In genomic region chr3:9854291-9854940, GRCh38 we compare ENCODE assay signal across 10 cellular contexts. TPM values are rescaled to one million over a fixed set of nuclear protein-coding genes. Genes with fewer than 3 reads are reported as not detected.
"Had no signal": no experiment of that assay in that cellular context is flagged by ENCODE, and none has a peak within 500 bp of the region (broad histone marks: within the 10 kb centered on the region; RNA-seq: fewer than 3 reads in every experiment).

No MANE protein-coding gene starts in this region.

RNA-seq across cellular contexts. Expression of gene CIDEC, which starts 25.6 kb away (rescaled TPM):
- total RNA-seq: activated CD4-positive, alpha-beta memory T cell treated with anti-CD3 and anti-CD28 coated beads, Interleukin-2, amount 10 ng/mL, durations not matched to agents 7 days and 5 days; activated CD4-positive, alpha-beta T cell treated with anti-CD3 and anti-CD28 coated beads, Interleukin-2, amount 10 ng/mL, durations not matched to agents 24 days and 14 days; activated naive CD4-positive, alpha-beta T cell treated with anti-CD3 and anti-CD28 coated beads for 36 hours; activated naive CD8-positive, alpha-beta T cell treated with anti-CD3 and anti-CD28 coated beads, Interleukin-2, amount 10 ng/mL, durations not matched to agents 7 days and 5 days; dermis microvascular lymphatic vessel endothelial cell; foreskin keratinocyte; glomerular endothelial cell; kidney epithelial cell; natural killer cell; T-helper 2 cell treated with Interferon-gamma antibody and Interleukin-4, amounts not matched to agents 100 ng/mL and 5 ng/mL, for 36 hours had no signal
